Comparison of ENCODE assay signal across 24 cellular contexts in the genomic region with DNA sequence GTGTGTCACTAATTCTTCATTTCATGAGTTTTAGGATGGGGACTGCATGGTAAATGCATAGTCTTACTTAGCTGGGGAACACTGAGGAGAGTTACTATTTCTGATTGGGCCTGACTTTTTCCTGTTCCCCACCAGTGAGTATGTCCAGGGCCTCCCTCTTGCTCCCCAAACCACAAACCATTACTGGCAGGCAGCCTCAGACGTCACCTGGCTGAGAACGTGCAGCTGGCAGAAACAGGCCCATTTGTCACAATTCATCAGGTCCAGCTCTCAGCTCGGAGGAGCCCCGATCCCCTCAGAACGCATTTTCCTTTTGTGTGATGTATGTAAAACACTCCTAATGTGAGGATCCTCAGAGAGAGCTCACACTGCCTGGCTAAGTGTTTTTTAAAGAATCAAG.
"Had no signal": no experiment of that assay in that cellular context is flagged by ENCODE, and none has a peak within 500 bp of the region (broad histone marks: within the 10 kb centered on the region; RNA-seq: fewer than 3 reads in every experiment).

No MANE protein-coding gene starts in this region.

- H3K4me1 Mint-ChIP-seq: naive B cell had no signal

- H3K27ac Mint-ChIP-seq: activated naive CD8-positive, alpha-beta T cell; activated T-cell treated with anti-CD3 and anti-CD28 coated beads, Interleukin-2, amount 50 U/mL, for 72 hours; effector memory CD8-positive, alpha-beta T cell had no signal

- H3K4me2 ChIP-seq: hepatocyte had no signal

- H3K4me3 Mint-ChIP-seq: activated naive CD8-positive, alpha-beta T cell; activated T-cell treated with anti-CD3 and anti-CD28 coated beads, Interleukin-2, amount 50 U/mL, for 72 hours; effector memory CD8-positive, alpha-beta T cell; naive B cell had no signal

- H3K4me3 ChIP-seq: gastrocnemius medialis, hepatocyte, ovary, prostate gland, spleen, transverse colon had no signal

- H3K27ac ChIP-seq: brain microvascular endothelial cell, gastrocnemius medialis, hepatocyte, ovary, prostate gland, spleen, transverse colon, VCaP had no signal

- H3K4me1 ChIP-seq: gastrocnemius medialis, prostate gland, spleen, transverse colon had no signal

- H3K36me3 Mint-ChIP-seq: activated naive CD8-positive, alpha-beta T cell; naive B cell had no signal

- ATAC-seq: activated T-cell treated with anti-CD3 and anti-CD28 coated beads, Interleukin-2, amount 50 U/mL, for 72 hours; effector memory CD8-positive, alpha-beta T cell; gastrocnemius medialis; left cardiac atrium had no signal

- H2AFZ ChIP-seq: hepatocyte had no signal

- H3K27me3 ChIP-seq: brain microvascular endothelial cell, ovary had no signal

- H3K36me3 ChIP-seq: brain microvascular endothelial cell, gastrocnemius medialis, ovary, prostate gland, spleen, transverse colon had no signal

- H3K9me3 ChIP-seq: gastrocnemius medialis, ovary, prostate gland, transverse colon had no signal

- DNase-seq: activated CD4-positive, alpha-beta T cell treated with anti-CD3 and anti-CD28 coated beads for 4 hours; activated CD4-positive, alpha-beta T cell treated with anti-CD3 and anti-CD28 coated beads, Interleukin-2, amount 50 U/mL, for 4 hours; activated naive CD4-positive, alpha-beta T cell; activated T-cell treated with anti-CD3 and anti-CD28 coated beads for 4 hours; activated T-cell treated with anti-CD3 and anti-CD28 coated beads, Interleukin-2, amount 50 U/mL, for 72 hours; aorta; brain microvascular endothelial cell; cortex of kidney; effector memory CD8-positive, alpha-beta T cell; erythroblast; gastrocnemius medialis; islet precursor cell; left cardiac atrium; mammary epithelial cell; naive B cell; ovary; spleen; stimulated activated naive CD4-positive, alpha-beta T cell; T-helper 9 cell; transverse colon had no signal

- H3K79me2 ChIP-seq: hepatocyte had no signal

- H3K9me3 Mint-ChIP-seq: activated T-cell treated with anti-CD3 and anti-CD28 coated beads, Interleukin-2, amount 50 U/mL, for 72 hours; effector memory CD8-positive, alpha-beta T cell had no signal
